ENCODE assay signal across 28 cellular contexts in genomic region chr9:126819482-126819881, GRCh38. TPM values are rescaled to one million over a fixed set of nuclear protein-coding genes. Genes with fewer than 3 reads are reported as not detected.
DNase-seq lines count a peak whose midpoint lies in the region; ATAC-seq, FAIRE-seq and TF ChIP-seq lines count a peak whose summit lies in the region.
"Had no signal": no experiment of that assay in that cellular context is flagged by ENCODE, and none has a peak within 500 bp of the region (broad histone marks: within the 10 kb centered on the region; RNA-seq: fewer than 3 reads in every experiment).

No MANE protein-coding gene starts in this region.

- no peak overlapping the region for H3K27ac ChIP-seq in foreskin keratinocyte
- H3K27ac ChIP-seq: C4-2B, pancreas, right atrium auricular region had no signal

- no peak for DNase-seq in activated T-cell treated with anti-CD3 and anti-CD28 coated beads, Interleukin-2, amount 50 U/mL, for 72 hours
- no peak for DNase-seq in activated T-cell treated with anti-CD3 and anti-CD28 coated beads, Interleukin-2, amount 50 U/mL, for 48 hours
- DNase-seq in H54 (ENCODE audit: insufficient read length, low spot score) (no peak), foreskin keratinocyte (no peak)
- DNase-seq in activated naive CD4-positive, alpha-beta T cell treated with anti-CD3 and anti-CD28 coated beads, Interleukin-2, amount 50 U/mL, for 72 hours (ENCODE audit: low spot score in 2 of 2): no peak
- DNase-seq: activated CD4-positive, alpha-beta T cell treated with anti-CD3 and anti-CD28 coated beads, Interleukin-2, amount 50 U/mL, for 1 hour; caudate nucleus; cortex of kidney; DND-41; effector memory CD8-positive, alpha-beta T cell; foreskin melanocyte; GOT3; Karpas-422; kidney glomerular epithelial cell; mucosa of descending colon; NCI-H1436; NCI-H2107; pancreas; SK-N-SH; stimulated activated CD4-positive, alpha-beta T cell treated with anti-CD3 and anti-CD28 coated beads, Interleukin-1b, Interleukin-23, amount 100 ng/mL, for 48 hours; stimulated activated CD8-positive, alpha-beta memory T cell treated with anti-CD3 and anti-CD28 coated beads, Interleukin-4, amount 100 ng/mL, for 48 hours; T-helper 17 cell; trophoblast cell had no signal

- TF ChIP-seq CTCF in foreskin keratinocyte (conservative IDR thresholded peaks at IDR 0.05): no peak

- H3K36me3 Mint-ChIP-seq in activated T-cell treated with anti-CD3 and anti-CD28 coated beads, Interleukin-2, amount 50 U/mL, for 72 hours (ENCODE audit: insufficient read depth in 2 of 2): peaks cover 26 to 53% of the 10 kb centered on the region in 2 donors
- H3K36me3 Mint-ChIP-seq in activated naive CD4-positive, alpha-beta T cell treated with anti-CD3 and anti-CD28 coated beads, Interleukin-2, amount 50 U/mL, for 72 hours: peaks cover 37 to 57% of the 10 kb centered on the region in 2 donors
- H3K36me3 Mint-ChIP-seq in stimulated activated naive CD8-positive, alpha-beta T cell treated with anti-CD3 and anti-CD28 coated beads, Interleukin-15, Interleukin-2, amounts not matched to agents 100 ng/mL and 50 ng/mL, for 24 hours (ENCODE audit: low read depth): peaks cover 90% of the 10 kb centered on the region

- peaks cover 25% of the 10 kb centered on the region for H3K4me1 Mint-ChIP-seq in activated T-cell treated with anti-CD3 and anti-CD28 coated beads, Interleukin-2, amount 50 U/mL, for 72 hours (ENCODE audit: low read depth)
- peaks cover 44% of the 10 kb centered on the region for H3K4me1 Mint-ChIP-seq in stimulated activated naive CD8-positive, alpha-beta T cell treated with anti-CD3 and anti-CD28 coated beads, Interleukin-15, Interleukin-2, amounts not matched to agents 100 ng/mL and 50 ng/mL, for 24 hours (ENCODE audit: low read depth)

- H3K27ac Mint-ChIP-seq in activated T-cell treated with anti-CD3 and anti-CD28 coated beads, Interleukin-2, amount 50 U/mL, for 72 hours: no peak overlapping the region
- H3K27ac Mint-ChIP-seq in activated naive CD4-positive, alpha-beta T cell treated with anti-CD3 and anti-CD28 coated beads, Interleukin-2, amount 50 U/mL, for 72 hours: peak overlapping the region; percentile 22 to 31
- peak overlapping the region; percentile 9 for H3K27ac Mint-ChIP-seq in stimulated activated naive CD8-positive, alpha-beta T cell treated with anti-CD3 and anti-CD28 coated beads, Interleukin-15, Interleukin-2, amounts not matched to agents 100 ng/mL and 50 ng/mL, for 24 hours
- H3K27ac Mint-ChIP-seq: effector memory CD8-positive, alpha-beta T cell; T-helper 17 cell had no signal

- peak; percentile 90 to 94 for ATAC-seq in activated T-cell treated with anti-CD3 and anti-CD28 coated beads, Interleukin-2, amount 50 U/mL, for 72 hours (replicated peaks in 1 of 2)
- ATAC-seq in activated naive CD4-positive, alpha-beta T cell treated with anti-CD3 and anti-CD28 coated beads, Interleukin-2, amount 50 U/mL, for 72 hours: peak; percentile 87 to 96
- ATAC-seq in GM19397 (IDR thresholded peaks at IDR 0.05; ENCODE audit: unreplicated experiment): no peak
- no peak for ATAC-seq in foreskin keratinocyte
- ATAC-seq: effector memory CD8-positive, alpha-beta T cell; esophagus mucosa; mucosa of descending colon; pancreas; T-helper 17 cell had no signal

- H3K27me3 ChIP-seq in foreskin keratinocyte: no peaks in the 10 kb centered on the region
- H3K27me3 ChIP-seq: pancreas, right atrium auricular region had no signal

- no peaks in the 10 kb centered on the region for H3K27me3 Mint-ChIP-seq in activated T-cell treated with anti-CD3 and anti-CD28 coated beads, Interleukin-2, amount 50 U/mL, for 72 hours (ENCODE audit: low read depth)
- H3K27me3 Mint-ChIP-seq in stimulated activated naive CD8-positive, alpha-beta T cell treated with anti-CD3 and anti-CD28 coated beads, Interleukin-15, Interleukin-2, amounts not matched to agents 100 ng/mL and 50 ng/mL, for 24 hours: no peaks in the 10 kb centered on the region
- H3K27me3 Mint-ChIP-seq: effector memory CD8-positive, alpha-beta T cell; T-helper 17 cell had no signal

- FAIRE-seq in H54 (lab: Jason Lieb, UNC): peak; percentile 62
- FAIRE-seq: pancreas had no signal

- H3K4me3 Mint-ChIP-seq in activated T-cell treated with anti-CD3 and anti-CD28 coated beads, Interleukin-2, amount 50 U/mL, for 72 hours: peak overlapping the region; percentile 3 to 13
- no peak overlapping the region for H3K4me3 Mint-ChIP-seq in stimulated activated naive CD8-positive, alpha-beta T cell treated with anti-CD3 and anti-CD28 coated beads, Interleukin-15, Interleukin-2, amounts not matched to agents 100 ng/mL and 50 ng/mL, for 24 hours
- H3K4me3 Mint-ChIP-seq: effector memory CD8-positive, alpha-beta T cell; T-helper 17 cell had no signal

- peaks cover 7 to 11% of the 10 kb centered on the region in 2 donors for H3K9me3 Mint-ChIP-seq in activated T-cell treated with anti-CD3 and anti-CD28 coated beads, Interleukin-2, amount 50 U/mL, for 72 hours
- peaks cover 18 to 19% of the 10 kb centered on the region in 2 donors for H3K9me3 Mint-ChIP-seq in activated naive CD4-positive, alpha-beta T cell treated with anti-CD3 and anti-CD28 coated beads, Interleukin-2, amount 50 U/mL, for 72 hours
- H3K9me3 Mint-ChIP-seq in stimulated activated naive CD8-positive, alpha-beta T cell treated with anti-CD3 and anti-CD28 coated beads, Interleukin-15, Interleukin-2, amounts not matched to agents 100 ng/mL and 50 ng/mL, for 24 hours: peaks cover 20% of the 10 kb centered on the region

- H3K4me1 ChIP-seq in foreskin keratinocyte: no peaks in the 10 kb centered on the region
- H3K4me1 ChIP-seq: pancreas had no signal

- no peak for TF ChIP-seq POLR2A in H54 (IDR thresholded peaks at IDR 0.05; ENCODE audit: low read depth, low read length)

RNA-seq across cellular contexts. Expression of gene ZBTB43, which starts 14.6 kb away (rescaled TPM):
- 10 to 100 TPM; 30.2 to 66.2 TPM for total RNA-seq in activated T-cell treated with anti-CD3 and anti-CD28 coated beads, Interleukin-2, amount 50 U/mL, for 72 hours
- total RNA-seq in activated naive CD4-positive, alpha-beta T cell treated with anti-CD3 and anti-CD28 coated beads, Interleukin-2, amount 50 U/mL, for 72 hours: 10 to 100 TPM; 19.5 to 51.4 TPM
- 7.9 and 10.5 TPM in 2 replicates for total RNA-seq in foreskin keratinocyte
- polyA plus RNA-seq in foreskin keratinocyte: 1.6 and 3.0 TPM in 2 replicates

RNA-seq across cellular contexts. Expression of gene ZBTB34, which starts 41.0 kb away (rescaled TPM):
- 1 to 10 TPM; 7.1 to 8.1 TPM for total RNA-seq in activated T-cell treated with anti-CD3 and anti-CD28 coated beads, Interleukin-2, amount 50 U/mL, for 72 hours
- total RNA-seq in activated naive CD4-positive, alpha-beta T cell treated with anti-CD3 and anti-CD28 coated beads, Interleukin-2, amount 50 U/mL, for 72 hours: 10 to 100 TPM in 1 of 2 donors, 1 to 10 TPM in 1; 5.2 to 15.9 TPM
- total RNA-seq in foreskin keratinocyte: 3.9 and 4.3 TPM in 2 replicates
- 0.86 and 1.2 TPM in 2 replicates for polyA plus RNA-seq in foreskin keratinocyte

Comparison
In these comparisons a context has a peak if more than half of its experiments do, and no peak if none do; other contexts are left out.
1. ATAC-seq: peak in activated T-cell treated with anti-CD3 and anti-CD28 coated beads, Interleukin-2, amount 50 U/mL, for 72 hours (2 of 2) and activated naive CD4-positive, alpha-beta T cell treated with anti-CD3 and anti-CD28 coated beads, Interleukin-2, amount 50 U/mL, for 72 hours (2 of 2); none in GM19397 (single experiment) and foreskin keratinocyte (single experiment).